In genomic region chr2:114405486-114406250, GRCh38 we compare ENCODE assay signal across 21 cellular contexts. TPM values are rescaled to one million over a fixed set of nuclear protein-coding genes. Genes with fewer than 3 reads are reported as not detected.
"Had no signal": no experiment of that assay in that cellular context is flagged by ENCODE, and none has a peak within 500 bp of the region (broad histone marks: within the 10 kb centered on the region; RNA-seq: fewer than 3 reads in every experiment).

No MANE protein-coding gene starts in this region.

- H3K27ac ChIP-seq: WERI-Rb-1 had no signal

- H3K36me3 ChIP-seq: WERI-Rb-1 had no signal

- ATAC-seq: activated CD8-positive, alpha-beta memory T cell treated with anti-CD3 and anti-CD28 coated beads, Interleukin-2, amount 10 ng/mL, durations not matched to agents 7 days and 5 days; activated CD8-positive, alpha-beta T cell treated with anti-CD3 and anti-CD28 coated beads for 36 hours; esophagus mucosa; natural killer cell; stimulated activated naive CD8-positive, alpha-beta T cell treated with anti-CD3 and anti-CD28 coated beads, Interleukin-15, Interleukin-2, amounts not matched to agents 100 U/mL and 50 U/mL, for 24 hours had no signal

- DNase-seq: activated CD4-positive, alpha-beta T cell treated with anti-CD3 and anti-CD28 coated beads, Interleukin-2, amount 10 ng/mL, durations not matched to agents 7 days and 5 days; activated CD4-positive, CD25-positive, alpha-beta regulatory T cell treated with anti-CD3 and anti-CD28 coated beads, Interleukin-2, amount 50 U/mL, for 72 hours; activated CD8-positive, alpha-beta memory T cell treated with anti-CD3 and anti-CD28 coated beads, Interleukin-2, amount 10 ng/mL, durations not matched to agents 7 days and 5 days; activated CD8-positive, alpha-beta T cell treated with anti-CD3 and anti-CD28 coated beads for 36 hours; activated gamma-delta T cell treated with Interleukin-2 at 50 U/mL for 16 hours; activated T-cell treated with anti-CD3 and anti-CD28 coated beads, Interleukin-2, amount 50 U/mL, for 1 hour; effector memory CD4-positive, alpha-beta T cell; hypothalamus; midbrain; natural killer cell; stimulated activated CD4-positive, alpha-beta T cell treated with anti-CD3 and anti-CD28 coated beads, Interleukin-12 subunit alpha, Interleukin-12 subunit beta, amount 100 ng/mL, for 4 hours; stimulated activated CD4-positive, alpha-beta T cell treated with anti-CD3 and anti-CD28 coated beads, Interleukin-4, amount 100 ng/mL, for 4 hours; stimulated activated naive CD8-positive, alpha-beta T cell treated with anti-CD3 and anti-CD28 coated beads, Interleukin-15, Interleukin-2, amounts not matched to agents 100 U/mL and 50 U/mL, for 24 hours; T-helper 2 cell; WERI-Rb-1 had no signal

RNA-seq across cellular contexts. Expression of gene DPP10, which starts 36.8 kb away (rescaled TPM):
- total RNA-seq: activated CD4-positive, alpha-beta T cell treated with anti-CD3 and anti-CD28 coated beads, Interleukin-2, amount 10 ng/mL, durations not matched to agents 7 days and 5 days; activated CD8-positive, alpha-beta memory T cell treated with anti-CD3 and anti-CD28 coated beads, Interleukin-2, amount 10 ng/mL, durations not matched to agents 7 days and 5 days; activated CD8-positive, alpha-beta T cell treated with anti-CD3 and anti-CD28 coated beads for 36 hours; dermis microvascular lymphatic vessel endothelial cell; endothelial cell of umbilical vein; esophagus mucosa; lung microvascular endothelial cell; natural killer cell; osteoblast; posterior vena cava had no signal
